Comparison of ENCODE assay signal across 1 cellular context in genomic region chr2:64678771-64679615, GRCh38.
A peak's percentile ranks its signal among the peaks of the same experiment; 100 is the strongest.
TF ChIP-seq lines count a peak whose summit lies in the region.

No MANE protein-coding gene starts in this region.

TF ChIP-seq in liver, 16 proteins besides CTCF, POLR2A, EP300 and RAD21 (continued from another document):
- peak; percentile 55 for TF ChIP-seq REST (IDR thresholded peaks at IDR 0.05)
- no peak for TF ChIP-seq GABPA (IDR thresholded peaks at IDR 0.05 in 1 of 2, conservative IDR thresholded peaks at IDR 0.05 in 1 of 2)
- peak; percentile 50 for TF ChIP-seq MAX (IDR thresholded peaks at IDR 0.05)
- TF ChIP-seq SP1 (IDR thresholded peaks at IDR 0.05), result peak; percentile 19
- no peak for TF ChIP-seq FOXA2 (IDR thresholded peaks at IDR 0.05)
- TF ChIP-seq RXRA (IDR thresholded peaks at IDR 0.05), result peak in 1 of 2 donors; percentile 74
- peak in 1 of 2 donors; percentile 56 for TF ChIP-seq JUND (IDR thresholded peaks at IDR 0.05)
- no peak for TF ChIP-seq HNF4G (IDR thresholded peaks at IDR 0.05)
- peak; percentile 74 for TF ChIP-seq ATF3 (IDR thresholded peaks at IDR 0.05)
- no peak for TF ChIP-seq TAF1 (conservative IDR thresholded peaks at IDR 0.05)
- TF ChIP-seq ZBTB33 (IDR thresholded peaks at IDR 0.05), result peak; percentile 38
- peak; percentile 73 for TF ChIP-seq YY1 (IDR thresholded peaks at IDR 0.05)
